In genomic region chr16:84175351-84176081, GRCh38 we compare ENCODE assay signal across 8 cellular contexts. TPM values are rescaled to one million over a fixed set of nuclear protein-coding genes. Genes with fewer than 3 reads are reported as not detected.
A peak's percentile ranks its signal among the peaks of the same experiment; 100 is the strongest.
DNase-seq lines count a peak whose midpoint lies in the region; ATAC-seq, FAIRE-seq and TF ChIP-seq lines count a peak whose summit lies in the region.

No MANE protein-coding gene starts in this region.

- H3K27me3 Mint-ChIP-seq in CD8-positive, alpha-beta memory T cell: peaks cover 3 to 7% of the 10 kb centered on the region in 2 donors
- no peaks in the 10 kb centered on the region for H3K27me3 Mint-ChIP-seq in activated naive CD8-positive, alpha-beta T cell treated with anti-CD3 and anti-CD28 coated beads for 36 hours

- peaks cover 0 to 25% (median 0%) of the 10 kb centered on the region in 3 donors for H3K36me3 Mint-ChIP-seq in CD8-positive, alpha-beta memory T cell
- no peaks in the 10 kb centered on the region for H3K36me3 Mint-ChIP-seq in activated naive CD8-positive, alpha-beta T cell treated with anti-CD3 and anti-CD28 coated beads for 36 hours

- no peaks in the 10 kb centered on the region for H3K4me1 ChIP-seq in CD8-positive, alpha-beta memory T cell (ENCODE audit: insufficient read depth, low read length)
- H3K4me1 ChIP-seq in smooth muscle cell (ENCODE audit: low read depth): peaks cover 3% of the 10 kb centered on the region

- TF ChIP-seq CTCF in smooth muscle cell (IDR thresholded peaks at IDR 0.05; ENCODE audit: borderline replicate concordance, insufficient read depth, poor library complexity, severe bottlenecking): peak; percentile 72

- no peaks in the 10 kb centered on the region for H3K27me3 ChIP-seq in CD8-positive, alpha-beta memory T cell (ENCODE audit: insufficient read depth, low read length, poor library complexity, severe bottlenecking)
- H3K27me3 ChIP-seq in smooth muscle cell (ENCODE audit: low read depth): no peaks in the 10 kb centered on the region

- WGBS in smooth muscle cell (ENCODE audit: low lambda C conversion rate): 50% methylated on average over 10 of the region's 10 CpGs

- no peaks in the 10 kb centered on the region for H3K9me3 Mint-ChIP-seq in CD8-positive, alpha-beta memory T cell
- no peaks in the 10 kb centered on the region for H3K9me3 Mint-ChIP-seq in activated naive CD8-positive, alpha-beta T cell treated with anti-CD3 and anti-CD28 coated beads for 36 hours

- no peak overlapping the region for H3K4me3 Mint-ChIP-seq in CD8-positive, alpha-beta memory T cell
- H3K4me3 Mint-ChIP-seq in activated naive CD8-positive, alpha-beta T cell treated with anti-CD3 and anti-CD28 coated beads for 36 hours: no peak overlapping the region

- no peak overlapping the region for H3K27ac ChIP-seq in CD8-positive, alpha-beta memory T cell (ENCODE audit: low read depth, low read length)
- no peak overlapping the region for H3K27ac ChIP-seq in smooth muscle cell (ENCODE audit: low read depth)

- H3K4me2 ChIP-seq in smooth muscle cell: no peak overlapping the region

- peaks cover 5% of the 10 kb centered on the region for H4K20me1 ChIP-seq in smooth muscle cell (ENCODE audit: low read depth)

- ATAC-seq in GM21367 (IDR thresholded peaks at IDR 0.05; ENCODE audit: unreplicated experiment) (peak; percentile 79), left ventricle myocardium superior (peak; percentile 41)

- H3F3A ChIP-seq in smooth muscle cell (ENCODE audit: low read depth): peaks cover 9% of the 10 kb centered on the region

- CTCF ChIA-PET in CD8-positive, alpha-beta memory T cell (lab: Charles Lee): interaction anchor here (0.8 to 1.9 kb wide), 7 partner anchors 8 to 219 kb away, joined by 3 to 10 read pairs (median 4); partner anchors contain the start of gene TAF1C

- peak overlapping the region in 2 of 8 donors; percentile 31 to 78 for H3K27ac Mint-ChIP-seq in CD8-positive, alpha-beta memory T cell
- no peak overlapping the region for H3K27ac Mint-ChIP-seq in activated naive CD8-positive, alpha-beta T cell treated with anti-CD3 and anti-CD28 coated beads for 36 hours

- peak; percentile 72 for FAIRE-seq in HTR-8/SVneo (lab: Jason Lieb, UNC)

- H2AFZ ChIP-seq in smooth muscle cell (ENCODE audit: low read depth): no peak overlapping the region

- H3K4me3 ChIP-seq in CD8-positive, alpha-beta memory T cell (ENCODE audit: low read length): no peak overlapping the region
- no peak overlapping the region for H3K4me3 ChIP-seq in smooth muscle cell

- H3K4me1 Mint-ChIP-seq in CD8-positive, alpha-beta memory T cell: peaks cover 0 to 6% (median 5%) of the 10 kb centered on the region in 3 donors
- peaks cover 17% of the 10 kb centered on the region for H3K4me1 Mint-ChIP-seq in activated naive CD8-positive, alpha-beta T cell treated with anti-CD3 and anti-CD28 coated beads for 36 hours

- H3K9me3 ChIP-seq in CD8-positive, alpha-beta memory T cell (ENCODE audit: low read length): no peaks in the 10 kb centered on the region
- no peaks in the 10 kb centered on the region for H3K9me3 ChIP-seq in smooth muscle cell (replicated peaks; ENCODE audit: low read depth)

- DNase-seq in CD8-positive, alpha-beta memory T cell: peak in 4 of 5 donors; percentile 20 to 37 (median 28)
- peak; percentile 86 for DNase-seq in HTR-8/SVneo (ENCODE audit: insufficient read length, low spot score)
- DNase-seq in SIG-M5 (lab: John Stamatoyannopoulos, UW): peak; percentile 19
- peak; percentile 59 for DNase-seq in activated naive CD8-positive, alpha-beta T cell treated with anti-CD3 and anti-CD28 coated beads for 36 hours
- no peak for DNase-seq in left ventricle myocardium superior
- no peak for DNase-seq in smooth muscle cell (lab: John Stamatoyannopoulos, UW; ENCODE audit: unreplicated experiment)
- no peak for DNase-seq in amniotic stem cell (lab: John Stamatoyannopoulos, UW)

- POLR2A ChIA-PET in CD8-positive, alpha-beta memory T cell (lab: Charles Lee): no interaction called here

- H3K79me2 ChIP-seq in smooth muscle cell (ENCODE audit: low read depth): no peaks in the 10 kb centered on the region

- no peaks in the 10 kb centered on the region for H3K36me3 ChIP-seq in CD8-positive, alpha-beta memory T cell (ENCODE audit: insufficient read depth, low read length)
- no peaks in the 10 kb centered on the region for H3K36me3 ChIP-seq in smooth muscle cell (ENCODE audit: low read depth)

- H3K9ac ChIP-seq in smooth muscle cell (ENCODE audit: low read depth): no peak overlapping the region

- intact Hi-C loops in left ventricle myocardium superior (cut with micrococcal nuclease): no loop called here

RNA-seq across cellular contexts. Expression of gene TAF1C, which starts 11.3 kb away (rescaled TPM):
- 10 to 100 TPM; 49.9 to 51.2 TPM for total RNA-seq in CD8-positive, alpha-beta memory T cell
- polyA plus RNA-seq in CD8-positive, alpha-beta memory T cell: 6.4 TPM
- total RNA-seq in activated naive CD8-positive, alpha-beta T cell treated with anti-CD3 and anti-CD28 coated beads for 36 hours: 10 to 100 TPM; 53.8 to 54.3 TPM
- 31.0 TPM for total RNA-seq in left ventricle myocardium superior
- total RNA-seq in smooth muscle cell: 13.3 and 17.1 TPM in 2 replicates
- polyA plus RNA-seq in smooth muscle cell: 35.5 and 37.3 TPM in 2 replicates

RNA-seq across cellular contexts. Expression of gene ADAD2, which starts 15.4 kb away (rescaled TPM):
- total RNA-seq in CD8-positive, alpha-beta memory T cell: under 1 TPM in 1 of 2 experiments, not detected in 1; 0.40 TPM
- polyA plus RNA-seq in CD8-positive, alpha-beta memory T cell: not detected
- 1 to 10 TPM in 1 of 2 experiments, under 1 TPM in 1; 0.66 to 1.5 TPM for total RNA-seq in activated naive CD8-positive, alpha-beta T cell treated with anti-CD3 and anti-CD28 coated beads for 36 hours
- total RNA-seq in left ventricle myocardium superior (not detected), smooth muscle cell (not detected in 2 replicates)
- 0.48 TPM in 1 of 2 replicates, not detected in the other for polyA plus RNA-seq in smooth muscle cell

RNA-seq across cellular contexts. Expression of gene DNAAF1, which starts 30.4 kb away (rescaled TPM):
- total RNA-seq in CD8-positive, alpha-beta memory T cell: under 1 TPM in 1 of 2 experiments, not detected in 1; 0.31 TPM
- 1.5 TPM for polyA plus RNA-seq in CD8-positive, alpha-beta memory T cell
- total RNA-seq in activated naive CD8-positive, alpha-beta T cell treated with anti-CD3 and anti-CD28 coated beads for 36 hours: under 1 TPM in 1 of 2 experiments, not detected in 1; 0.33 TPM
- total RNA-seq in left ventricle myocardium superior: not detected
- total RNA-seq in smooth muscle cell: 0.09 TPM in 1 of 2 replicates, not detected in the other
- 0.06 TPM in 1 of 2 replicates, not detected in the other for polyA plus RNA-seq in smooth muscle cell

RNA-seq across cellular contexts. Expression of gene HSDL1, which starts 30.5 kb away (rescaled TPM):
- 10 to 100 TPM; 13.5 to 15.2 TPM for total RNA-seq in CD8-positive, alpha-beta memory T cell
- 7.0 TPM for polyA plus RNA-seq in CD8-positive, alpha-beta memory T cell
- total RNA-seq in activated naive CD8-positive, alpha-beta T cell treated with anti-CD3 and anti-CD28 coated beads for 36 hours: 10 to 100 TPM; 13.2 to 13.9 TPM
- 23.2 TPM for total RNA-seq in left ventricle myocardium superior
- total RNA-seq in smooth muscle cell: 27.3 and 32.6 TPM in 2 replicates
- 15.4 and 20.4 TPM in 2 replicates for polyA plus RNA-seq in smooth muscle cell

RNA-seq across cellular contexts. Expression of gene MBTPS1, which starts 58.8 kb away (rescaled TPM):
- 10 to 100 TPM; 38.3 to 45.0 TPM for total RNA-seq in CD8-positive, alpha-beta memory T cell
- polyA plus RNA-seq in CD8-positive, alpha-beta memory T cell: 64.7 TPM
- 10 to 100 TPM; 29.6 to 30.2 TPM for total RNA-seq in activated naive CD8-positive, alpha-beta T cell treated with anti-CD3 and anti-CD28 coated beads for 36 hours
- 80.8 TPM for total RNA-seq in left ventricle myocardium superior
- 51.9 and 52.2 TPM in 2 replicates for total RNA-seq in smooth muscle cell
- polyA plus RNA-seq in smooth muscle cell: 60.6 and 68.9 TPM in 2 replicates

Comparison
In these comparisons a context has a peak if more than half of its experiments do, and no peak if none do; other contexts are left out.
1. DNase-seq: peak in CD8-positive, alpha-beta memory T cell (4 of 5), HTR-8/SVneo (single experiment), SIG-M5 (single experiment) and activated naive CD8-positive, alpha-beta T cell treated with anti-CD3 and anti-CD28 coated beads for 36 hours (single experiment); none in left ventricle myocardium superior (single experiment), smooth muscle cell (single experiment) and amniotic stem cell (single experiment).